ENCODE assay signal across 1 cellular context in the genomic region with DNA sequence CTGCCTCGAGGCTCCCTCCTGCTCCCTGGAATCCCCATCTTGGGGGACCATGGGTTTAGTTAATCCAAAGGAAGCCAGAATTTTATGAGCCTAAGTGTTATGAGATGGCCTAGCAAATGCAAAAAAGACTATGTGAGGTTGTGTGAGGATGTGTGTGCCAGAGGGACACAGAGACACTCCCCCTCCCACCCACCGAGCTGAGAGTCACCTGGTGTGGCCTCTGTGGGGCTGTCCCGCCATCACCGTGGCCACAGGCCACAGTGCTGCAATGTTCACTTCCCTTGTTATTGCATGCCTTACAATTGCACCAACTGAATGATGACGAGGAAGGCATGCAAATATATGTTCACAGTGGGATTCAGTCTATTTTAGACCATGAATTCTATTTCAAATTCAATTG.
TF ChIP-seq lines count a peak whose summit lies in the region.

No MANE protein-coding gene starts in this region.

TF ChIP-seq in GM12878, 131 proteins besides CTCF, POLR2A, EP300 and RAD21:
- TF ChIP-seq POU2F2 (IDR thresholded peaks at IDR 0.05; ENCODE audit: borderline replicate concordance, low read depth, low read length): no peak
- TF ChIP-seq, protein P1, sequence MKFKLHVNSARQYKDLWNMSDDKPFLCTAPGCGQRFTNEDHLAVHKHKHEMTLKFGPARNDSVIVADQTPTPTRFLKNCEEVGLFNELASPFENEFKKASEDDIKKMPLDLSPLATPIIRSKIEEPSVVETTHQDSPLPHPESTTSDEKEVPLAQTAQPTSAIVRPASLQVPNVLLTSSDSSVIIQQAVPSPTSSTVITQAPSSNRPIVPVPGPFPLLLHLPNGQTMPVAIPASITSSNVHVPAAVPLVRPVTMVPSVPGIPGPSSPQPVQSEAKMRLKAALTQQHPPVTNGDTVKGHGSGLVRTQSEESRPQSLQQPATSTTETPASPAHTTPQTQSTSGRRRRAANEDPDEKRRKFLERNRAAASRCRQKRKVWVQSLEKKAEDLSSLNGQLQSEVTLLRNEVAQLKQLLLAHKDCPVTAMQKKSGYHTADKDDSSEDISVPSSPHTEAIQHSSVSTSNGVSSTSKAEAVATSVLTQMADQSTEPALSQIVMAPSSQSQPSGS (IDR thresholded peaks at IDR 0.05; ENCODE audit: low read length): no peak
- 0 out of 2 replicates have a peak, but pooled peaks have one; percentile 42 for TF ChIP-seq IKZF1 (conservative IDR thresholded peaks at IDR 0.05)
- 0 out of 2 replicates have a peak, but pooled peaks have one; percentile 31 for TF ChIP-seq TCF12 (IDR thresholded peaks at IDR 0.05; ENCODE audit: low read depth, low read length)
- peak; percentile 53; the same call in 1 of the 2 replicates for TF ChIP-seq RAD51 (IDR thresholded peaks at IDR 0.05)
- peak in 1 of 2 experiments; percentile 29; a peak in 2 of 4 replicates for TF ChIP-seq IKZF2 (IDR thresholded peaks at IDR 0.05)
- TF ChIP-seq TAF1 (IDR thresholded peaks at IDR 0.05; ENCODE audit: borderline replicate concordance, low read depth, low read length): no peak
- TF ChIP-seq SRF (IDR thresholded peaks at IDR 0.05; ENCODE audit: low read depth in 2 of 2, low read length in 2 of 2): no peak
- peak; percentile 49 for TF ChIP-seq MEF2B (IDR thresholded peaks at IDR 0.05; ENCODE audit: partially characterized antibody, poor library complexity, severe bottlenecking)
- TF ChIP-seq ZNF384 (IDR thresholded peaks at IDR 0.05; ENCODE audit: borderline replicate concordance, low read depth, low read length): no peak
- TF ChIP-seq MTA2 (IDR thresholded peaks at IDR 0.05; ENCODE audit: low read depth): peak; percentile 51; the same call in 1 of the 2 replicates
- TF ChIP-seq PAX5 (IDR thresholded peaks at IDR 0.05; ENCODE audit: borderline replicate concordance, low read depth, low read length): peak; percentile 41; the same call in 1 of the 2 replicates
- peak; percentile 58; the same call in 1 of the 2 replicates for TF ChIP-seq SPI1 (IDR thresholded peaks at IDR 0.05; ENCODE audit: borderline replicate concordance, insufficient read depth, low read depth, low read length)
- 0 out of 2 replicates have a peak, but pooled peaks have one; percentile 52 for TF ChIP-seq ATF7 (IDR thresholded peaks at IDR 0.05; ENCODE audit: low read depth)
- no peak for TF ChIP-seq PML (IDR thresholded peaks at IDR 0.05; ENCODE audit: low read length)
- TF ChIP-seq RUNX3 (IDR thresholded peaks at IDR 0.05; ENCODE audit: low read length): peak; percentile 8; the same call in 1 of the 2 replicates
- TF ChIP-seq, protein P2, sequence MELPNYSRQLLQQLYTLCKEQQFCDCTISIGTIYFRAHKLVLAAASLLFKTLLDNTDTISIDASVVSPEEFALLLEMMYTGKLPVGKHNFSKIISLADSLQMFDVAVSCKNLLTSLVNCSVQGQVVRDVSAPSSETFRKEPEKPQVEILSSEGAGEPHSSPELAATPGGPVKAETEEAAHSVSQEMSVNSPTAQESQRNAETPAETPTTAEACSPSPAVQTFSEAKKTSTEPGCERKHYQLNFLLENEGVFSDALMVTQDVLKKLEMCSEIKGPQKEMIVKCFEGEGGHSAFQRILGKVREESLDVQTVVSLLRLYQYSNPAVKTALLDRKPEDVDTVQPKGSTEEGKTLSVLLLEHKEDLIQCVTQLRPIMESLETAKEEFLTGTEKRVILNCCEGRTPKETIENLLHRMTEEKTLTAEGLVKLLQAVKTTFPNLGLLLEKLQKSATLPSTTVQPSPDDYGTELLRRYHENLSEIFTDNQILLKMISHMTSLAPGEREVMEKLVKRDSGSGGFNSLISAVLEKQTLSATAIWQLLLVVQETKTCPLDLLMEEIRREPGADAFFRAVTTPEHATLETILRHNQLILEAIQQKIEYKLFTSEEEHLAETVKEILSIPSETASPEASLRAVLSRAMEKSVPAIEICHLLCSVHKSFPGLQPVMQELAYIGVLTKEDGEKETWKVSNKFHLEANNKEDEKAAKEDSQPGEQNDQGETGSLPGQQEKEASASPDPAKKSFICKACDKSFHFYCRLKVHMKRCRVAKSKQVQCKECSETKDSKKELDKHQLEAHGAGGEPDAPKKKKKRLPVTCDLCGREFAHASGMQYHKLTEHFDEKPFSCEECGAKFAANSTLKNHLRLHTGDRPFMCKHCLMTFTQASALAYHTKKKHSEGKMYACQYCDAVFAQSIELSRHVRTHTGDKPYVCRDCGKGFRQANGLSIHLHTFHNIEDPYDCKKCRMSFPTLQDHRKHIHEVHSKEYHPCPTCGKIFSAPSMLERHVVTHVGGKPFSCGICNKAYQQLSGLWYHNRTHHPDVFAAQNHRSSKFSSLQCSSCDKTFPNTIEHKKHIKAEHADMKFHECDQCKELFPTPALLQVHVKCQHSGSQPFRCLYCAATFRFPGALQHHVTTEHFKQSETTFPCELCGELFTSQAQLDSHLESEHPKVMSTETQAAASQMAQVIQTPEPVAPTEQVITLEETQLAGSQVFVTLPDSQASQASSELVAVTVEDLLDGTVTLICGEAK (IDR thresholded peaks at IDR 0.05; ENCODE audit: borderline replicate concordance): no peak
- no peak for TF ChIP-seq HCFC1 (IDR thresholded peaks at IDR 0.05; ENCODE audit: low read length)
- peak; percentile 68; the same call in 1 of the 2 replicates for TF ChIP-seq CHD2 (IDR thresholded peaks at IDR 0.05; ENCODE audit: borderline replicate concordance, low read depth, low read length)
- TF ChIP-seq BHLHE40 (IDR thresholded peaks at IDR 0.05; ENCODE audit: borderline replicate concordance in 1 of 2, low read depth in 2 of 2, low read length in 1 of 2): peak; percentile 18 to 43; a peak in 1 of 4 replicates
- TF ChIP-seq, protein P3, sequence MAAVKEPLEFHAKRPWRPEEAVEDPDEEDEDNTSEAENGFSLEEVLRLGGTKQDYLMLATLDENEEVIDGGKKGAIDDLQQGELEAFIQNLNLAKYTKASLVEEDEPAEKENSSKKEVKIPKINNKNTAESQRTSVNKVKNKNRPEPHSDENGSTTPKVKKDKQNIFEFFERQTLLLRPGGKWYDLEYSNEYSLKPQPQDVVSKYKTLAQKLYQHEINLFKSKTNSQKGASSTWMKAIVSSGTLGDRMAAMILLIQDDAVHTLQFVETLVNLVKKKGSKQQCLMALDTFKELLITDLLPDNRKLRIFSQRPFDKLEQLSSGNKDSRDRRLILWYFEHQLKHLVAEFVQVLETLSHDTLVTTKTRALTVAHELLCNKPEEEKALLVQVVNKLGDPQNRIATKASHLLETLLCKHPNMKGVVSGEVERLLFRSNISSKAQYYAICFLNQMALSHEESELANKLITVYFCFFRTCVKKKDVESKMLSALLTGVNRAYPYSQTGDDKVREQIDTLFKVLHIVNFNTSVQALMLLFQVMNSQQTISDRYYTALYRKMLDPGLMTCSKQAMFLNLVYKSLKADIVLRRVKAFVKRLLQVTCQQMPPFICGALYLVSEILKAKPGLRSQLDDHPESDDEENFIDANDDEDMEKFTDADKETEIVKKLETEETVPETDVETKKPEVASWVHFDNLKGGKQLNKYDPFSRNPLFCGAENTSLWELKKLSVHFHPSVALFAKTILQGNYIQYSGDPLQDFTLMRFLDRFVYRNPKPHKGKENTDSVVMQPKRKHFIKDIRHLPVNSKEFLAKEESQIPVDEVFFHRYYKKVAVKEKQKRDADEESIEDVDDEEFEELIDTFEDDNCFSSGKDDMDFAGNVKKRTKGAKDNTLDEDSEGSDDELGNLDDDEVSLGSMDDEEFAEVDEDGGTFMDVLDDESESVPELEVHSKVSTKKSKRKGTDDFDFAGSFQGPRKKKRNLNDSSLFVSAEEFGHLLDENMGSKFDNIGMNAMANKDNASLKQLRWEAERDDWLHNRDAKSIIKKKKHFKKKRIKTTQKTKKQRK (IDR thresholded peaks at IDR 0.05; ENCODE audit: low read depth, low read length): no peak
